In genomic region chr18:29556070-29556469, GRCh38 we compare ENCODE assay signal across 34 cellular contexts.
"Had no signal": no experiment of that assay in that cellular context is flagged by ENCODE, and none has a peak within 500 bp of the region (broad histone marks: within the 10 kb centered on the region; RNA-seq: fewer than 3 reads in every experiment).

No MANE protein-coding gene starts in this region.

- H3K27ac Mint-ChIP-seq: activated CD4-positive, alpha-beta T cell treated with anti-CD3 and anti-CD28 coated beads for 36 hours; activated CD4-positive, alpha-beta T cell treated with anti-CD3 and anti-CD28 coated beads, Interleukin-2, amount 10 ng/mL, durations not matched to agents 7 days and 5 days; activated CD8-positive, alpha-beta T cell treated with anti-CD3 and anti-CD28 coated beads, Interleukin-2, amount 10 ng/mL, durations not matched to agents 7 days and 5 days; activated naive CD4-positive, alpha-beta T cell treated with anti-CD3 and anti-CD28 coated beads, Interleukin-2, amount 50 U/mL, for 24 hours; activated naive CD8-positive, alpha-beta T cell treated with anti-CD3 and anti-CD28 coated beads, Interleukin-2, amount 10 ng/mL, durations not matched to agents 7 days and 5 days; activated T-cell treated with anti-CD3 and anti-CD28 coated beads, Interleukin-2, amount 50 U/mL, for 24 hours; activated T-helper 2 cell treated with anti-CD3 and anti-CD28 coated beads, Interferon-gamma antibody, Interleukin-2, Interleukin-4, amounts not matched to agents 10 μg/mL and 5 μg/mL and 100 μg/mL, durations not matched to agents 14 hours and 24 hours and 36 hours had no signal

- H3K27me3 Mint-ChIP-seq: activated CD4-positive, alpha-beta T cell treated with anti-CD3 and anti-CD28 coated beads for 36 hours; activated CD4-positive, alpha-beta T cell treated with anti-CD3 and anti-CD28 coated beads, Interleukin-2, amount 10 ng/mL, durations not matched to agents 7 days and 5 days; activated naive CD4-positive, alpha-beta T cell treated with anti-CD3 and anti-CD28 coated beads, Interleukin-2, amount 50 U/mL, for 24 hours; activated naive CD8-positive, alpha-beta T cell treated with anti-CD3 and anti-CD28 coated beads, Interleukin-2, amount 10 ng/mL, durations not matched to agents 7 days and 5 days; activated T-cell treated with anti-CD3 and anti-CD28 coated beads, Interleukin-2, amount 50 U/mL, for 24 hours; central memory CD8-positive, alpha-beta T cell had no signal

- H3K4me3 Mint-ChIP-seq: activated CD4-positive, alpha-beta T cell treated with anti-CD3 and anti-CD28 coated beads for 36 hours; activated CD4-positive, alpha-beta T cell treated with anti-CD3 and anti-CD28 coated beads, Interleukin-2, amount 10 ng/mL, durations not matched to agents 7 days and 5 days; activated CD8-positive, alpha-beta T cell treated with anti-CD3 and anti-CD28 coated beads, Interleukin-2, amount 10 ng/mL, durations not matched to agents 7 days and 5 days; activated naive CD4-positive, alpha-beta T cell treated with anti-CD3 and anti-CD28 coated beads, Interleukin-2, amount 50 U/mL, for 24 hours; activated naive CD8-positive, alpha-beta T cell treated with anti-CD3 and anti-CD28 coated beads, Interleukin-2, amount 10 ng/mL, durations not matched to agents 7 days and 5 days; activated T-cell treated with anti-CD3 and anti-CD28 coated beads, Interleukin-2, amount 50 U/mL, for 24 hours; central memory CD8-positive, alpha-beta T cell had no signal

- DNase-seq: activated CD4-positive, alpha-beta T cell treated with anti-CD3 and anti-CD28 coated beads for 36 hours; activated CD4-positive, alpha-beta T cell treated with anti-CD3 and anti-CD28 coated beads, Interleukin-2, amount 10 ng/mL, durations not matched to agents 7 days and 5 days; activated CD4-positive, alpha-beta T cell treated with anti-CD3 and anti-CD28 coated beads, Interleukin-2, amount 50 U/mL, for 48 hours; activated CD8-positive, alpha-beta T cell treated with anti-CD3 and anti-CD28 coated beads, Interleukin-2, amount 10 ng/mL, durations not matched to agents 7 days and 5 days; activated gamma-delta T cell; activated naive CD4-positive, alpha-beta T cell treated with Interleukin-2 at 50 U/mL for 16 hours; activated naive CD8-positive, alpha-beta T cell treated with anti-CD3 and anti-CD28 coated beads, Interleukin-2, amount 10 ng/mL, durations not matched to agents 7 days and 5 days; activated T-cell treated with anti-CD3 and anti-CD28 coated beads, Interleukin-2, amount 50 U/mL, for 24 hours; amygdala; Karpas-422; KBM-7; NCI-H1092; NCI-H146; NCI-H187; NCI-H2029 treated with DMSO at 0.1 percent for 48 hours; NCI-H2107; NCI-H2171; NCI-H2227 treated with DMSO at 0.1 percent for 48 hours; NCI-H446; NCI-H510A treated with DMSO at 0.1 percent for 48 hours; NCI-H526 treated with DMSO at 0.1 percent for 48 hours; NCI-H774; NK-92 treated with Interleukin-12 subunit alpha and Interleukin-12 subunit beta, amount 100 ng/mL, for 24 hours; PC-9; SIG-M5; SW 1271; T-helper 1 cell; T-helper 2 cell; T-helper 9 cell had no signal

- ATAC-seq: activated CD4-positive, alpha-beta T cell treated with anti-CD3 and anti-CD28 coated beads for 36 hours; activated CD4-positive, CD25-positive, alpha-beta regulatory T cell treated with anti-CD3 and anti-CD28 coated beads, Interleukin-2, amount 50 U/mL, for 24 hours; activated CD8-positive, alpha-beta T cell treated with anti-CD3 and anti-CD28 coated beads, Interleukin-2, amount 10 ng/mL, durations not matched to agents 7 days and 5 days; Right ventricle myocardium inferior had no signal

- H3K4me1 Mint-ChIP-seq: activated CD4-positive, alpha-beta T cell treated with anti-CD3 and anti-CD28 coated beads for 36 hours; activated CD4-positive, alpha-beta T cell treated with anti-CD3 and anti-CD28 coated beads, Interleukin-2, amount 10 ng/mL, durations not matched to agents 7 days and 5 days; activated naive CD4-positive, alpha-beta T cell treated with anti-CD3 and anti-CD28 coated beads, Interleukin-2, amount 50 U/mL, for 24 hours; activated naive CD8-positive, alpha-beta T cell treated with anti-CD3 and anti-CD28 coated beads, Interleukin-2, amount 10 ng/mL, durations not matched to agents 7 days and 5 days; central memory CD8-positive, alpha-beta T cell had no signal

- H3K36me3 Mint-ChIP-seq: activated naive CD4-positive, alpha-beta T cell treated with anti-CD3 and anti-CD28 coated beads, Interleukin-2, amount 50 U/mL, for 24 hours; activated naive CD8-positive, alpha-beta T cell treated with anti-CD3 and anti-CD28 coated beads, Interleukin-2, amount 10 ng/mL, durations not matched to agents 7 days and 5 days had no signal
